ENCODE assay signal across 1 cellular context in genomic region chr14:24481622-24482324, GRCh38.
TF ChIP-seq lines count a peak whose summit lies in the region.

No MANE protein-coding gene starts in this region.

TF ChIP-seq in HepG2, 621 proteins besides CTCF, POLR2A, EP300 and RAD21 (continues in another document):
- TF ChIP-seq ZNF20 (CRISPR knock-in tag; IDR thresholded peaks at IDR 0.05), result no peak
- TF ChIP-seq TBL1XR1 (IDR thresholded peaks at IDR 0.05; ENCODE audit: borderline replicate concordance, low read length, partially characterized antibody), result peak; percentile 28
- peak; percentile 70; the same call in 1 of the 2 replicates for TF ChIP-seq ZSCAN29 (CRISPR knock-in tag; conservative IDR thresholded peaks at IDR 0.05)
- no peak for TF ChIP-seq ZNF841 (CRISPR knock-in tag; IDR thresholded peaks at IDR 0.05; ENCODE audit: borderline replicate concordance)
- no peak for TF ChIP-seq CENPT (CRISPR knock-in tag; IDR thresholded peaks at IDR 0.05; ENCODE audit: low read depth)
- TF ChIP-seq ZBTB21 (CRISPR knock-in tag; IDR thresholded peaks at IDR 0.05), result no peak
- TF ChIP-seq STAT6 (CRISPR knock-in tag; IDR thresholded peaks at IDR 0.05; ENCODE audit: borderline replicate concordance), result no peak; the same call in 1 of the 2 replicates
- TF ChIP-seq ZNF276 (CRISPR knock-in tag; IDR thresholded peaks at IDR 0.05; ENCODE audit: low read depth), result peak; percentile 86; the same call in 1 of the 2 replicates
- TF ChIP-seq TAF15 (IDR thresholded peaks at IDR 0.05; ENCODE audit: low read depth, low read length, poor library complexity, severe bottlenecking), result no peak
- TF ChIP-seq GFI1 (CRISPR knock-in tag; IDR thresholded peaks at IDR 0.05; ENCODE audit: borderline replicate concordance), result peak; percentile 97
- no peak for TF ChIP-seq ATAD3A (CRISPR knock-in tag; IDR thresholded peaks at IDR 0.05)
- no peak for TF ChIP-seq SETDB1 (CRISPR knock-in tag; IDR thresholded peaks at IDR 0.05; ENCODE audit: borderline replicate concordance)
- TF ChIP-seq ZNF530 (CRISPR knock-in tag; IDR thresholded peaks at IDR 0.05; ENCODE audit: low read depth), result no peak
- no peak for TF ChIP-seq ZBTB1 (CRISPR knock-in tag; IDR thresholded peaks at IDR 0.05; ENCODE audit: borderline replicate concordance)
- TF ChIP-seq ZNF597 (CRISPR knock-in tag; IDR thresholded peaks at IDR 0.05), result no peak
- TF ChIP-seq ZBTB2 (CRISPR knock-in tag; IDR thresholded peaks at IDR 0.05; ENCODE audit: low read depth), result no peak
- no peak for TF ChIP-seq ATM (IDR thresholded peaks at IDR 0.05; ENCODE audit: borderline replicate concordance)
- no peak for TF ChIP-seq HNRNPK (IDR thresholded peaks at IDR 0.05; ENCODE audit: low read depth, low read length, poor library complexity, severe bottlenecking)
- no peak for TF ChIP-seq NAIF1 (CRISPR knock-in tag; IDR thresholded peaks at IDR 0.05; ENCODE audit: borderline replicate concordance)
- TF ChIP-seq ZNF501 (CRISPR knock-in tag; IDR thresholded peaks at IDR 0.05), result peak; percentile 93
- TF ChIP-seq NFATC3 (CRISPR knock-in tag; IDR thresholded peaks at IDR 0.05), result no peak
- peak; percentile 49; the same call in 1 of the 2 replicates for TF ChIP-seq ETV5 (CRISPR knock-in tag; IDR thresholded peaks at IDR 0.05; ENCODE audit: borderline replicate concordance)
- TF ChIP-seq SSRP1 (CRISPR knock-in tag; IDR thresholded peaks at IDR 0.05), result no peak
- TF ChIP-seq BORCS8-MEF2B (CRISPR knock-in tag; IDR thresholded peaks at IDR 0.05), result peak; percentile 98
- no peak for TF ChIP-seq MLX (CRISPR knock-in tag; IDR thresholded peaks at IDR 0.05)
- peak in 1 of 2 experiments; percentile 72; a peak in 1 of 4 replicates for TF ChIP-seq KLF16 (CRISPR knock-in tag; IDR thresholded peaks at IDR 0.05)
- no peak for TF ChIP-seq RFX3 (CRISPR knock-in tag; IDR thresholded peaks at IDR 0.05)
- TF ChIP-seq UBTF (CRISPR knock-in tag; IDR thresholded peaks at IDR 0.05), result peak; percentile 88
- TF ChIP-seq ZNF331 (CRISPR knock-in tag; IDR thresholded peaks at IDR 0.05), result peak; percentile 92
- peak; percentile 67; the same call in 1 of the 2 replicates for TF ChIP-seq MXD1 (CRISPR knock-in tag; IDR thresholded peaks at IDR 0.05)
- 0 out of 2 replicates have a peak, but pooled peaks have one; percentile 70 for TF ChIP-seq PCBP1 (IDR thresholded peaks at IDR 0.05; ENCODE audit: borderline replicate concordance, low read depth, low read length)
- TF ChIP-seq CHD4 (IDR thresholded peaks at IDR 0.05; ENCODE audit: borderline replicate concordance, low read length), result no peak
- TF ChIP-seq KMT2A (CRISPR knock-in tag; IDR thresholded peaks at IDR 0.05), result peak; percentile 60
- TF ChIP-seq HOXA3 (CRISPR knock-in tag; IDR thresholded peaks at IDR 0.05), result peak; percentile 89
- 0 out of 2 replicates have a peak, but pooled peaks have one; percentile 41 for TF ChIP-seq IRF1 (CRISPR knock-in tag; IDR thresholded peaks at IDR 0.05; ENCODE audit: low read depth)
- no peak for TF ChIP-seq SCMH1 (CRISPR knock-in tag; IDR thresholded peaks at IDR 0.05; ENCODE audit: borderline replicate concordance)
- TF ChIP-seq NFIC (IDR thresholded peaks at IDR 0.05; ENCODE audit: low read length), result no peak
- peak; percentile 85; the same call in 1 of the 2 replicates for TF ChIP-seq MXD3 (CRISPR knock-in tag; IDR thresholded peaks at IDR 0.05)
- peak; percentile 86; the same call in 1 of the 2 replicates for TF ChIP-seq ZNF83 (CRISPR knock-in tag; IDR thresholded peaks at IDR 0.05; ENCODE audit: borderline replicate concordance)
- TF ChIP-seq KDM6A (CRISPR knock-in tag; IDR thresholded peaks at IDR 0.05; ENCODE audit: low read depth), result no peak
- TF ChIP-seq ZSCAN25 (CRISPR knock-in tag; IDR thresholded peaks at IDR 0.05), result peak; percentile 85; the same call in 1 of the 2 replicates
- TF ChIP-seq ZNF367 (CRISPR knock-in tag; IDR thresholded peaks at IDR 0.05; ENCODE audit: borderline replicate concordance), result no peak
- no peak for TF ChIP-seq AFF4 (CRISPR knock-in tag; IDR thresholded peaks at IDR 0.05)
- no peak for TF ChIP-seq ZNF776 (CRISPR knock-in tag; IDR thresholded peaks at IDR 0.05)
- TF ChIP-seq ZFP82 (CRISPR knock-in tag; IDR thresholded peaks at IDR 0.05; ENCODE audit: borderline replicate concordance), result no peak
- peak; percentile 98; the same call in 1 of the 2 replicates for TF ChIP-seq ZNF512B (CRISPR knock-in tag; IDR thresholded peaks at IDR 0.05; ENCODE audit: borderline replicate concordance)
